ENCODE assay signal across 21 cellular contexts in the genomic region with DNA sequence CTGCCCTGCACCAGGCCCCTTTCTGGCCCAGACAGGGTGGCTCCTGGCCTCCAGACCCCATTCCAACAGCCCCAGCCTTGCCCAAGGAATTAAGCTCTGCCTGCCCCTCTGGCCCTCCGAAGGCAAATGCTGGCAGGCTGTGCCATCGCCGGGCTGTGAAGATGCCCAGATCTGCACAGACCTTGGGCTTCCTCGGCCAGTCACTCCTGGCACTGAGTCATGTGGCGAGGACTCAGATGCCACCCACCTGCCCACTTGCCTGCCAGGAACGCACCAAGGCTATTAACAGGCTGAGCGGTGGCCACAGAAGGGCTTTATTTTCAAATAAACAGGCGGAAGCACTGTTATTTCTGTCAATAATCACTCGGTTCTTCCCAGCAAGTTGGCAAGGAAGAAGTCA.
"Had no signal": no experiment of that assay in that cellular context is flagged by ENCODE, and none has a peak within 500 bp of the region (broad histone marks: within the 10 kb centered on the region; RNA-seq: fewer than 3 reads in every experiment).

No MANE protein-coding gene starts in this region.

- H3K27me3 ChIP-seq: cardiac muscle cell, foreskin keratinocyte, hepatocyte, neural progenitor cell, tibial nerve had no signal

- ATAC-seq: activated CD8-positive, alpha-beta T cell treated with anti-CD3 and anti-CD28 coated beads for 36 hours; activated T-helper 17 cell treated with anti-CD3 and anti-CD28 coated beads, Interleukin-2, amount 50 U/mL, for 72 hours; foreskin keratinocyte; sciatic nerve; stimulated activated memory B cell treated with anti-CD40 and anti-IgM and Interleukin-4, amounts not matched to agents 10 μg/mL and 1 μg/mL and 100 μg/mL, for 72 hours; T-cell had no signal

- H3K4me3 ChIP-seq: cardiac muscle cell, dorsolateral prefrontal cortex, hepatocyte, neural progenitor cell, tibial nerve had no signal

- DNase-seq: activated CD4-positive, alpha-beta T cell treated with anti-CD3 and anti-CD28 coated beads for 48 hours; activated CD4-positive, CD25-positive, alpha-beta regulatory T cell; activated CD8-positive, alpha-beta T cell treated with anti-CD3 and anti-CD28 coated beads for 36 hours; activated naive CD4-positive, alpha-beta T cell; activated naive CD8-positive, alpha-beta T cell treated with anti-CD3 and anti-CD28 coated beads for 36 hours; activated T-cell treated with anti-CD3 and anti-CD28 coated beads, Interleukin-2, amount 50 U/mL, for 1 hour; endodermal cell; foreskin keratinocyte; naive B cell; stimulated activated CD4-positive, alpha-beta T cell treated with anti-CD3 and anti-CD28 coated beads, Interleukin-4, amount 100 ng/mL, for 4 hours; T-cell had no signal

- H2AFZ ChIP-seq: hepatocyte, neural progenitor cell, parathyroid adenoma had no signal

- H3K9me3 ChIP-seq: tibial nerve had no signal

- H3K4me2 ChIP-seq: hepatocyte, neural progenitor cell had no signal

- H3K79me2 ChIP-seq: hepatocyte, parathyroid adenoma had no signal

- H3K36me3 ChIP-seq: cardiac muscle cell, neural progenitor cell, tibial nerve had no signal

- H3K4me1 ChIP-seq: foreskin keratinocyte, neural progenitor cell, parathyroid adenoma had no signal

- H3K27ac ChIP-seq: cardiac muscle cell, dorsolateral prefrontal cortex, epithelial cell of prostate, foreskin keratinocyte, hepatocyte, neural progenitor cell, parathyroid adenoma had no signal
